In the genomic region with DNA sequence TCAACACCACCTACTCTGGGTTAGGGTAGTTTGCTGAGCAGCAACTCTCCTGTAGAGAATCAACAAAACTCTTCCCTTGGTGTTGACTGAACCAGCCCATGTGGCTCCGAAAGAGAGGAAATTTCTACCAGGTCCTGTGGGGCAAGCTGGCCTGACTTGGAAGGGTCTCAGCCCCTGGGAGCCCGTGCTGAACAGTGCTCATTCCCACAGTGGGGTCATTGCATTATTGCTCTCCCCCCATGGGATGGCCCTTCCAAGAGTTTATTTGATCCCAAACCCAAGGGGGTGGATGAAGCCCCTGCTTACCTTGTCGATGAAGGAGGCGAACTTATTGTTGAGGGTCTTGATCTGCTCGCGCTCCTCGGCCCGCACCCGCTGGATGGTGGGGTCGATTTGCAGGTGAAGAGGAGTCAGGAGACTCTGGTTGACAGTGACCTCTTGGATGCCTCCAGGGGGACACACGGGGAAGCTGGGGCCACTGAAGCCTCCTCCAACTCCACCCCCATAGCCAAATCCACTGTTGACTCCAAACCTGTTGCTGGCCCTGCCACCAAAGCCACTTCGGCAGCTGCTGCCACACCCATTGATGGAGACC, we compare ENCODE assay signal across 16 cellular contexts. TPM values are rescaled to one million over a fixed set of nuclear protein-coding genes. Genes with fewer than 3 reads are reported as not detected.
A peak's percentile ranks its signal among the peaks of the same experiment; 100 is the strongest.
DNase-seq lines count a peak whose midpoint lies in the region; ATAC-seq and TF ChIP-seq lines count a peak whose summit lies in the region.
"Had no signal": no experiment of that assay in that cellular context is flagged by ENCODE, and none has a peak within 500 bp of the region (broad histone marks: within the 10 kb centered on the region; RNA-seq: fewer than 3 reads in every experiment).

No MANE protein-coding gene starts in this region.

- CTCF ChIA-PET in PC-3 (lab: Charles Lee): no interaction called here

- no peaks in the 10 kb centered on the region for H4K20me1 ChIP-seq in PC-3 (ENCODE audit: low read length)
- H4K20me1 ChIP-seq: BLaER1 had no signal

- ATAC-seq in PC-3 (no peak), upper lobe of left lung (ENCODE audit: low FRiP score in 2 of 2) (no peak)
- no peak for ATAC-seq in stimulated activated effector memory CD8-positive, alpha-beta T cell treated with anti-CD3 and anti-CD28 coated beads, Interleukin-12 subunit alpha, Interleukin-12 subunit beta, amount 100 ng/mL, for 72 hours
- ATAC-seq: GM23338 had no signal

- H2AFZ ChIP-seq in PC-3 (ENCODE audit: low read length): no peak overlapping the region
- H2AFZ ChIP-seq: GM23338 had no signal

- H3K9me3 Mint-ChIP-seq in type B pancreatic cell: no peaks in the 10 kb centered on the region
- no peaks in the 10 kb centered on the region for H3K9me3 Mint-ChIP-seq in stimulated activated effector memory CD8-positive, alpha-beta T cell treated with anti-CD3 and anti-CD28 coated beads, Interleukin-12 subunit alpha, Interleukin-12 subunit beta, amount 100 ng/mL, for 72 hours
- H3K9me3 Mint-ChIP-seq: CD14-positive monocyte, GM23338 had no signal

- DNase-seq in PC-3: no peak
- peak; percentile 46 for DNase-seq in coronary artery (ENCODE audit: low spot score)
- DNase-seq in epithelial cell of prostate (ENCODE audit: low read depth, low spot score): no peak
- DNase-seq in upper lobe of left lung: peak; percentile 6 to 50
- no peak for DNase-seq in type B pancreatic cell (ENCODE audit: extremely low spot score, unreplicated experiment)
- DNase-seq in ACHN: no peak
- no peak for DNase-seq in stimulated activated effector memory CD8-positive, alpha-beta T cell treated with anti-CD3 and anti-CD28 coated beads, Interleukin-12 subunit alpha, Interleukin-12 subunit beta, amount 100 ng/mL, for 72 hours (ENCODE audit: low spot score in 2 of 2)
- DNase-seq: AML-193; CD4-positive, alpha-beta memory T cell; GDM1; H7; IMR-90 had no signal

- intact Hi-C loops in PC-3 (cut with micrococcal nuclease): loop anchor here (1.0 kb wide), 1 partner anchor 21 kb away; no protein-coding TSS in a partner anchor

- H3K4me3 Mint-ChIP-seq in type B pancreatic cell: no peak overlapping the region
- H3K4me3 Mint-ChIP-seq in stimulated activated effector memory CD8-positive, alpha-beta T cell treated with anti-CD3 and anti-CD28 coated beads, Interleukin-12 subunit alpha, Interleukin-12 subunit beta, amount 100 ng/mL, for 72 hours: no peak overlapping the region
- H3K4me3 Mint-ChIP-seq: CD4-positive, alpha-beta memory T cell; GM23338 had no signal

- WGBS in upper lobe of left lung, 2 donors: 92% methylated on average over 9 to 12 of the region's 12 CpGs

- H3K4me2 ChIP-seq in PC-3 (ENCODE audit: low read length): peak overlapping the region; percentile 28
- H3K4me2 ChIP-seq: BLaER1, GM23338 had no signal

- POLR2A ChIA-PET in PC-3 (lab: Charles Lee; ENCODE audit: unreplicated experiment): no interaction called here

- H3K9me3 ChIP-seq in PC-3 (ENCODE audit: low read length): no peaks in the 10 kb centered on the region
- no peaks in the 10 kb centered on the region for H3K9me3 ChIP-seq in upper lobe of left lung
- H3K9me3 ChIP-seq: BLaER1 had no signal

- H3K27ac ChIP-seq in PC-3 (ENCODE audit: low read length) (peak overlapping the region; percentile 93), coronary artery (no peak overlapping the region), epithelial cell of prostate (peak overlapping the region; percentile 99), upper lobe of left lung (no peak overlapping the region)
- H3K27ac ChIP-seq: BLaER1 had no signal

- H3K36me3 ChIP-seq in PC-3 (ENCODE audit: low read depth, low read length) (no peaks in the 10 kb centered on the region), upper lobe of left lung (no peaks in the 10 kb centered on the region)
- H3K36me3 ChIP-seq: BLaER1 had no signal

- in situ Hi-C loops in ACHN (cut with HindIII; ENCODE audit: low pct_ligation_motif_present, low pct_unique_long_range_greater_than_20kb, low sequenced_read_pairs): no loop called here

- H3K4me1 ChIP-seq in PC-3 (ENCODE audit: insufficient read depth, low read length) (peaks cover 49% of the 10 kb centered on the region), upper lobe of left lung (no peaks in the 10 kb centered on the region)
- H3K4me1 ChIP-seq: BLaER1 had no signal

- H3K27ac Mint-ChIP-seq in type B pancreatic cell: no peak overlapping the region
- no peak overlapping the region for H3K27ac Mint-ChIP-seq in stimulated activated effector memory CD8-positive, alpha-beta T cell treated with anti-CD3 and anti-CD28 coated beads, Interleukin-12 subunit alpha, Interleukin-12 subunit beta, amount 100 ng/mL, for 72 hours
- H3K27ac Mint-ChIP-seq: CD4-positive, alpha-beta memory T cell; GM23338 had no signal

- H3K79me2 ChIP-seq in PC-3 (ENCODE audit: low read length): no peaks in the 10 kb centered on the region

- H3K4me1 Mint-ChIP-seq in type B pancreatic cell (ENCODE audit: unreplicated experiment): no peaks in the 10 kb centered on the region
- no peaks in the 10 kb centered on the region for H3K4me1 Mint-ChIP-seq in stimulated activated effector memory CD8-positive, alpha-beta T cell treated with anti-CD3 and anti-CD28 coated beads, Interleukin-12 subunit alpha, Interleukin-12 subunit beta, amount 100 ng/mL, for 72 hours
- H3K4me1 Mint-ChIP-seq: CD14-positive monocyte; CD4-positive, alpha-beta memory T cell; GM23338 had no signal

- peak overlapping the region; percentile 54; the same call in 1 of the 2 replicates for H3K9ac ChIP-seq in PC-3 (ENCODE audit: low read length)
- H3K9ac ChIP-seq: BLaER1 had no signal

- H3K27me3 ChIP-seq in PC-3 (ENCODE audit: low read length) (no peaks in the 10 kb centered on the region), upper lobe of left lung (no peaks in the 10 kb centered on the region)
- H3K27me3 ChIP-seq: BLaER1 had no signal

- peaks cover 12% of the 10 kb centered on the region for H3F3A ChIP-seq in PC-3 (ENCODE audit: low read length, unreplicated experiment)

- BruUV-seq in PC-3 (replicated peaks; lab: Mats Ljungman, UMichigan): TSS peak; percentile 40

- H3K4me3 ChIP-seq in PC-3 (ENCODE audit: low read length): no peak overlapping the region
- no peak overlapping the region for H3K4me3 ChIP-seq in coronary artery
- no peak overlapping the region for H3K4me3 ChIP-seq in upper lobe of left lung
- H3K4me3 ChIP-seq: BLaER1, GM23338 had no signal

- H3K36me3 Mint-ChIP-seq in type B pancreatic cell: no peaks in the 10 kb centered on the region
- no peaks in the 10 kb centered on the region for H3K36me3 Mint-ChIP-seq in stimulated activated effector memory CD8-positive, alpha-beta T cell treated with anti-CD3 and anti-CD28 coated beads, Interleukin-12 subunit alpha, Interleukin-12 subunit beta, amount 100 ng/mL, for 72 hours
- H3K36me3 Mint-ChIP-seq: CD14-positive monocyte; CD4-positive, alpha-beta memory T cell had no signal

- TF ChIP-seq POLR2A in upper lobe of left lung (IDR thresholded peaks at IDR 0.05): no peak

- no peaks in the 10 kb centered on the region for H3K9me2 ChIP-seq in PC-3 (replicated peaks; ENCODE audit: low read length)

- no peak for TF ChIP-seq EP300 in upper lobe of left lung (IDR thresholded peaks at IDR 0.05)

- TF ChIP-seq CTCF in PC-3 (conservative IDR thresholded peaks at IDR 0.05; ENCODE audit: low read depth, low read length): no peak
- no peak for TF ChIP-seq CTCF in coronary artery (IDR thresholded peaks at IDR 0.05)
- TF ChIP-seq CTCF in upper lobe of left lung (IDR thresholded peaks at IDR 0.05): no peak
- TF ChIP-seq CTCF in type B pancreatic cell (conservative IDR thresholded peaks at IDR 0.05): no peak

- H3K27me3 Mint-ChIP-seq in type B pancreatic cell: peaks cover 55% of the 10 kb centered on the region

RNA-seq across cellular contexts. Expression of a gene that starts 0.6 kb away (rescaled TPM):
- 32.8 and 38.5 TPM in 2 replicates for total RNA-seq in PC-3 (2014; rRNA removed)
- total RNA-seq in upper lobe of left lung: not detected
- total RNA-seq in type B pancreatic cell (ENCODE audit: low replicate concordance): not detected in 2 replicates
- total RNA-seq: CD4-positive, alpha-beta memory T cell; GM23338; H7; IMR-90 had no signal

RNA-seq across cellular contexts. Expression of a gene that starts 18.3 kb away (rescaled TPM):
- 7.7 and 8.5 TPM in 2 replicates for total RNA-seq in PC-3 (2014; rRNA removed)
- under 1 TPM in 1 of 6 donors, not detected in 5; 0.17 TPM for total RNA-seq in upper lobe of left lung
- total RNA-seq in type B pancreatic cell (ENCODE audit: low replicate concordance): 0.14 TPM in 1 of 2 replicates, not detected in the other
- total RNA-seq: CD4-positive, alpha-beta memory T cell; Daoy; GM23338; H7; IMR-90 had no signal

RNA-seq across cellular contexts. Expression of a gene that starts 27.5 kb away (rescaled TPM):
- 0.29 TPM in 1 of 2 replicates, not detected in the other for total RNA-seq in PC-3 (2014; rRNA removed)
- total RNA-seq in upper lobe of left lung: not detected
- not detected in 2 replicates for total RNA-seq in type B pancreatic cell (ENCODE audit: low replicate concordance)
- total RNA-seq: CD4-positive, alpha-beta memory T cell; Daoy; GM23338; H7; IMR-90 had no signal

RNA-seq across cellular contexts. Expression of a gene that starts 40.0 kb away (rescaled TPM):
- total RNA-seq in PC-3 (2014; rRNA removed) (not detected in 2 replicates), upper lobe of left lung (not detected), type B pancreatic cell (ENCODE audit: low replicate concordance) (0.19 and 0.31 TPM in 2 replicates)
- total RNA-seq: CD4-positive, alpha-beta memory T cell; Daoy; GM23338; H7; IMR-90 had no signal

RNA-seq across cellular contexts. Expression of a gene that starts 48.1 kb away (rescaled TPM):
- total RNA-seq in PC-3 (2014; rRNA removed) (0.15 TPM in 1 of 2 replicates, not detected in the other), upper lobe of left lung (not detected), type B pancreatic cell (ENCODE audit: low replicate concordance) (not detected in 2 replicates)
- total RNA-seq: CD4-positive, alpha-beta memory T cell; Daoy; GM23338; H7; IMR-90 had no signal

Comparison
In these comparisons a context has a peak if more than half of its experiments do, and no peak if none do; other contexts are left out.
1. DNase-seq: peak in coronary artery (single experiment) and upper lobe of left lung (2 of 2); none in PC-3 (single experiment), epithelial cell of prostate (single experiment), type B pancreatic cell (single experiment), ACHN (single experiment) and stimulated activated effector memory CD8-positive, alpha-beta T cell treated with anti-CD3 and anti-CD28 coated beads, Interleukin-12 subunit alpha, Interleukin-12 subunit beta, amount 100 ng/mL, for 72 hours (0 of 2).
2. H3K27ac ChIP-seq: peak in PC-3 (single experiment) and epithelial cell of prostate (single experiment); none in coronary artery (0 of 2) and upper lobe of left lung (0 of 4).
3. RNA of a gene that starts 0.6 kb away (total RNA-seq): 32.8 to 38.5 TPM in PC-3; not detected in upper lobe of left lung and not detected in type B pancreatic cell; every median in the first group is over 10 times any median in the second.